Comparison of ENCODE assay signal across 8 cellular contexts in the genomic region with DNA sequence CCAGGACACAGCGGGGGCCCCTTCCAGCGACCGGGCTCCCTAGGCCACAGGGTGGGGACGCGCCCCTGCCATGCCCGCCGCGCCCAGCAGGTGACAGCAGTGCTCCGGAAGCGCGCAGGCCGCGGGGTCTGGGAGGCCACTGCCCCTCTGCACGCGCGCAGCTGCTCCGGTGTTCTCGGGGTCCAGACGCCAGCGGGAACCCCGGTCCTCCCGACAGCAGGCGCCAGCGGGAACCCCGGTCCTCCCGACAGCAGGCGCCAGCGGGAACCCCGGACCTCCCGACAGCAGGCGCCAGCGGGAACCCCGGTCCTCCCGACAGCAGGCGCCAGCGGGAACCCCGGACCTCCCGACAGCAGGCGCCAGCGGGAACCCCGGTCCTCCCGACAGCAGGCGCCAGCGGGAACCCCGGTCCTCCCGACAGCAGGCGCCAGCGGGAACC. TPM values are rescaled to one million over a fixed set of nuclear protein-coding genes. Genes with fewer than 3 reads are reported as not detected.
DNase-seq lines count a peak whose midpoint lies in the region; ATAC-seq and TF ChIP-seq lines count a peak whose summit lies in the region.
"Not testable (repeated sequence)": the region's sequence is repeated elsewhere in the genome, so short reads cannot be mapped to it uniquely, and the experiment has no call there.

No MANE protein-coding gene starts in this region.

- H3K4me1 ChIP-seq in KMS-11 (ENCODE audit: low read depth, poor library complexity, severe bottlenecking); SJCRH30; fibroblast of lung (ENCODE audit: control insufficient read depth, extremely low read depth, insufficient read depth, low read length): not testable (repeated sequence)

- H3K27me3 ChIP-seq in KMS-11 (ENCODE audit: insufficient read depth, low read depth) = peaks cover 28% of the 10 kb centered on the region
- not testable (repeated sequence) for H3K27me3 ChIP-seq in SJCRH30; fibroblast of lung (ENCODE audit: control insufficient read depth, insufficient read depth, low read length)

- not testable (repeated sequence) for H2AFZ ChIP-seq in KMS-11 (ENCODE audit: low read depth); fibroblast of lung (ENCODE audit: low read length)

- H3K4me2 ChIP-seq in KMS-11 = not testable (repeated sequence)
- H3K4me2 ChIP-seq in fibroblast of lung (ENCODE audit: extremely low read depth, insufficient read depth, low read length) = peak overlapping the region; percentile 13

- not testable (repeated sequence) for H3K27ac ChIP-seq in KMS-11; SJCRH30; fibroblast of lung (ENCODE audit: insufficient read depth, low read length)

- not testable (repeated sequence) for H3K4me3 ChIP-seq in KMS-11 (IDR thresholded peaks at IDR 0.05; ENCODE audit: insufficient read depth, low read depth, low read length); SJCRH30
- peak overlapping the region in 1 of 4 experiments; percentile 25 for H3K4me3 ChIP-seq in fibroblast of lung (replicated peaks in 1 of 4; ENCODE audit: control extremely low read depth in 1 of 4, insufficient read depth in 1 of 4, low read depth in 3 of 4, low read length in 4 of 4)

- TF ChIP-seq CTCF in KMS-11 (conservative IDR thresholded peaks at IDR 0.05; ENCODE audit: low read depth, low read length) (peak; percentile 50), fibroblast of lung (conservative IDR thresholded peaks at IDR 0.05 in 1 of 2, IDR thresholded peaks at IDR 0.05 in 1 of 2; ENCODE audit: low read depth in 1 of 2, low read length in 2 of 2) (peak; percentile 58 to 70)

- H3K79me2 ChIP-seq in KMS-11 (ENCODE audit: insufficient read depth, low read depth); fibroblast of lung (ENCODE audit: control insufficient read depth, insufficient read depth, low read length): not testable (repeated sequence)

- ATAC-seq in GM21619 (IDR thresholded peaks at IDR 0.05; ENCODE audit: unreplicated experiment) = peak; percentile 57

- not testable (repeated sequence) for H3K9me3 ChIP-seq in SJCRH30 (replicated peaks); fibroblast of lung (ENCODE audit: control insufficient read depth, insufficient read depth, low read depth, low read length)

- peak; percentile 20 for DNase-seq in DMS 273 treated with DMSO at 0.1 percent for 48 hours (lab: John Stamatoyannopoulos, UW)
- DNase-seq in SJCRH30 = peak; percentile 36 to 44
- DNase-seq in activated effector memory CD4-positive, alpha-beta T cell treated with Interleukin-2 at 50 U/mL for 16 hours = peak; percentile 58
- DNase-seq in fibroblast of lung (ENCODE audit: low read depth in 2 of 2) = peak; percentile 27 to 40
- peak; percentile 54 for DNase-seq in myocyte (ENCODE audit: low read depth)
- DNase-seq in stimulated activated CD8-positive, alpha-beta memory T cell treated with anti-CD3 and anti-CD28 coated beads, Interleukin-7, amount 100 ng/mL, for 1 hour (ENCODE audit: low read depth in 2 of 2) = peak; percentile 31 to 42

- not testable (repeated sequence) for H3K36me3 ChIP-seq in KMS-11 (ENCODE audit: insufficient read depth); SJCRH30; fibroblast of lung (ENCODE audit: control insufficient read depth, insufficient read depth, low read length)

- H4K20me1 ChIP-seq in KMS-11 (ENCODE audit: insufficient read depth); fibroblast of lung (ENCODE audit: control insufficient read depth, extremely low read depth, insufficient read depth, low read length): not testable (repeated sequence)

- not testable (repeated sequence) for H3K9ac ChIP-seq in KMS-11
- peak overlapping the region; percentile 2 for H3K9ac ChIP-seq in fibroblast of lung (ENCODE audit: insufficient read depth, low read length)

RNA-seq across cellular contexts. Expression of a gene that starts 32.6 kb away (rescaled TPM):
- total RNA-seq in SJCRH30 (2014; rRNA removed; shearing (Covaris generic)) = 21.4 and 22.0 TPM in 2 replicates
- total RNA-seq in fibroblast of lung (21.6 and 23.1 TPM in 2 replicates), myocyte (47.6 and 57.2 TPM in 2 replicates)
- polyA plus RNA-seq in fibroblast of lung = 13.4 and 15.9 TPM in 2 replicates
- polyA plus RNA-seq in fibroblast of lung (2012) = 18.0 and 26.5 TPM in 2 replicates
- 1.3 and 6.9 TPM in 2 replicates for polyA minus RNA-seq in fibroblast of lung (ENCODE audit: low replicate concordance)
- 48.5 TPM for polyA plus RNA-seq in myocyte (2012)

RNA-seq across cellular contexts. Expression of a gene that starts 45.5 kb away (rescaled TPM):
- total RNA-seq in SJCRH30 (2014; rRNA removed; shearing (Covaris generic)) = 0.04 TPM in 1 of 2 replicates, not detected in the other
- 1.0 and 2.3 TPM in 2 replicates for total RNA-seq in fibroblast of lung
- polyA plus RNA-seq in fibroblast of lung = 1.0 and 1.1 TPM in 2 replicates
- 1.7 TPM in 2 replicates for polyA plus RNA-seq in fibroblast of lung (2012)
- polyA minus RNA-seq in fibroblast of lung (ENCODE audit: low replicate concordance) = 9.2 TPM in 1 of 2 replicates, not detected in the other
- total RNA-seq in myocyte = 0.56 and 1.6 TPM in 2 replicates
- 0.28 TPM for polyA plus RNA-seq in myocyte (2012)
